ENCODE assay signal across 8 cellular contexts in the genomic region with DNA sequence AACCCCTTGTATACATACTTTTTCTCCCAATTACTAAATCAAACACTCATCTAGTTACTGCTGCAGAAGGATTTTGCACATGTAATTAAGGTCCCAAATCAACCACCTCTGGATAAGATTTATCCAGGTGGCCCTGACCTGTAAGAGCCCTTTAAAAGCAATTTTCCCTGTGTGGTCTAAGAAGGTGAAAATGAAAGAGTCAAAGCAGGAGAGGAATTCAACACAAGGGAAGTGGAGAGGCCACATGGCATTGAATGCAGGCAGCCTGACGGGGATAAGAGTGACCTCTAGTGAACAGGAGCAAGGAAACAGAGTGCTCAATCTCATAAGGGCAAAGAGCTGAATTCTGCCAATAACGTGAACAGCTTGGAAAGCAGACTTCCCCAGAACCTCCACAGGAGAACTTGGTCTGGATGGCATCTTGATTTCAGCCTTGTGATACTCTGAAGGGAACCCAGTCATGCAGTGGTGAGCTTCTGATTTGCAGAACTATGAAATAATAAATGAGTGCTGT. TPM values are rescaled to one million over a fixed set of nuclear protein-coding genes. Genes with fewer than 3 reads are reported as not detected.
DNase-seq lines count a peak whose midpoint lies in the region; ATAC-seq, FAIRE-seq and TF ChIP-seq lines count a peak whose summit lies in the region.

No MANE protein-coding gene starts in this region.

- intact Hi-C loops in Right ventricle myocardium inferior (cut with DNase I): no loop called here
- intact Hi-C loops in heart left ventricle (cut with DNase I): no loop called here

- TF ChIP-seq CTCF in right atrium auricular region (IDR thresholded peaks at IDR 0.05) (peak in 1 of 2 donors; percentile 45), heart left ventricle (IDR thresholded peaks at IDR 0.05) (peak in 7 of 12 donors; percentile 8 to 44 (median 20))

- H3K4me1 ChIP-seq in right atrium auricular region (peaks cover 0 to 47% of the 10 kb centered on the region in 2 donors), heart left ventricle (peaks cover 0 to 86% (median 49%) of the 10 kb centered on the region in 12 donors)

- no peak overlapping the region for H3K27ac ChIP-seq in right atrium auricular region
- peak overlapping the region in 3 of 12 donors; percentile 13 to 22 (median 21) for H3K27ac ChIP-seq in heart left ventricle

- no peaks in the 10 kb centered on the region for H3K9me3 ChIP-seq in right atrium auricular region
- no peaks in the 10 kb centered on the region for H3K9me3 ChIP-seq in MG63
- H3K9me3 ChIP-seq in heart left ventricle: peaks cover 0 to 12% (median 0%) of the 10 kb centered on the region in 12 donors

- H3K4me3 ChIP-seq in right atrium auricular region: no peak overlapping the region
- no peak overlapping the region for H3K4me3 ChIP-seq in MG63
- no peak overlapping the region for H3K4me3 ChIP-seq in heart left ventricle

- no peaks in the 10 kb centered on the region for H3K9me3 Mint-ChIP-seq in stimulated activated naive B cell treated with anti-CD40 and anti-IgM and Interleukin-4, amounts not matched to agents 10 μg/mL and 1 μg/mL and 100 μg/mL, for 72 hours

- H3K27ac Mint-ChIP-seq in stimulated activated naive B cell treated with anti-CD40 and anti-IgM and Interleukin-4, amounts not matched to agents 10 μg/mL and 1 μg/mL and 100 μg/mL, for 72 hours: peak overlapping the region; percentile 7

- peak overlapping the region; percentile 5 to 12 for H3K4me3 Mint-ChIP-seq in stimulated activated naive B cell treated with anti-CD40 and anti-IgM and Interleukin-4, amounts not matched to agents 10 μg/mL and 1 μg/mL and 100 μg/mL, for 72 hours

- TF ChIP-seq POLR2A in H54 (IDR thresholded peaks at IDR 0.05; ENCODE audit: low read depth, low read length): no peak
- no peak for TF ChIP-seq POLR2A in heart left ventricle (IDR thresholded peaks at IDR 0.05)

- peak; percentile 90 for FAIRE-seq in H54 (lab: Jason Lieb, UNC)

- H3K27me3 ChIP-seq in right atrium auricular region (no peaks in the 10 kb centered on the region), MG63 (no peaks in the 10 kb centered on the region), heart left ventricle (no peaks in the 10 kb centered on the region)

- peaks cover 10 to 35% of the 10 kb centered on the region in 2 donors for H3K36me3 Mint-ChIP-seq in stimulated activated naive B cell treated with anti-CD40 and anti-IgM and Interleukin-4, amounts not matched to agents 10 μg/mL and 1 μg/mL and 100 μg/mL, for 72 hours

- H3K27me3 Mint-ChIP-seq in stimulated activated naive B cell treated with anti-CD40 and anti-IgM and Interleukin-4, amounts not matched to agents 10 μg/mL and 1 μg/mL and 100 μg/mL, for 72 hours: no peaks in the 10 kb centered on the region

- DNase-seq in Right ventricle myocardium inferior (ENCODE audit: missing footprints) (no peak), right atrium auricular region (ENCODE audit: low spot score) (no peak), H54 (ENCODE audit: insufficient read length, low spot score) (no peak), MG63 (peak; percentile 14), UCSD-AML1 (lab: John Stamatoyannopoulos, UW; ENCODE audit: unreplicated experiment) (peak; percentile 16), heart left ventricle (peak in 3 of 5 donors; percentile 8 to 41 (median 20))
- DNase-seq in stimulated activated naive B cell treated with anti-CD40 and anti-IgM and Interleukin-4, amounts not matched to agents 10 μg/mL and 1 μg/mL and 100 μg/mL, for 72 hours: no peak

- 3 to 15% (median 10%) methylated on average over 2 of the region's 2 CpGs for WGBS in heart left ventricle, 4 donors

- ATAC-seq in Right ventricle myocardium inferior (peak; percentile 60), heart left ventricle (peak; percentile 52 to 83 (median 79)), HG03457 (IDR thresholded peaks at IDR 0.05; ENCODE audit: unreplicated experiment) (no peak)
- peak; percentile 57 to 70 for ATAC-seq in stimulated activated naive B cell treated with anti-CD40 and anti-IgM and Interleukin-4, amounts not matched to agents 10 μg/mL and 1 μg/mL and 100 μg/mL, for 72 hours (replicated peaks)

- H3K4me1 Mint-ChIP-seq in stimulated activated naive B cell treated with anti-CD40 and anti-IgM and Interleukin-4, amounts not matched to agents 10 μg/mL and 1 μg/mL and 100 μg/mL, for 72 hours: peaks cover 49 to 86% of the 10 kb centered on the region in 2 donors

- no peaks in the 10 kb centered on the region for H3K36me3 ChIP-seq in right atrium auricular region
- peaks cover 25% of the 10 kb centered on the region for H3K36me3 ChIP-seq in MG63
- no peaks in the 10 kb centered on the region for H3K36me3 ChIP-seq in heart left ventricle

RNA-seq across cellular contexts. Expression of a gene that starts 27.2 kb away (rescaled TPM):
- 41.6 TPM for total RNA-seq in Right ventricle myocardium inferior
- 10 to 100 TPM; 16.7 to 18.4 TPM for total RNA-seq in right atrium auricular region
- 34.3 and 47.5 TPM in 2 replicates for total RNA-seq in MG63 (2014; rRNA removed; shearing (Covaris generic); ENCODE audit: low replicate concordance)
- 10 to 100 TPM; 13.8 to 50.9 (median 35.3) TPM for total RNA-seq in heart left ventricle
- 10 to 100 TPM; 13.4 to 22.6 TPM for polyA plus RNA-seq in heart left ventricle

Comparison
In these comparisons a context has a peak if more than half of its experiments do, and no peak if none do; other contexts are left out.
1. DNase-seq: peak in MG63 (single experiment), UCSD-AML1 (single experiment) and heart left ventricle (3 of 5); none in Right ventricle myocardium inferior (single experiment), right atrium auricular region (single experiment), H54 (single experiment) and stimulated activated naive B cell treated with anti-CD40 and anti-IgM and Interleukin-4, amounts not matched to agents 10 μg/mL and 1 μg/mL and 100 μg/mL, for 72 hours (single experiment).